Comparison of ENCODE assay signal across 20 cellular contexts in genomic region chr20:2798095-2798805, GRCh38. TPM values are rescaled to one million over a fixed set of nuclear protein-coding genes. Genes with fewer than 3 reads are reported as not detected.
A peak's percentile ranks its signal among the peaks of the same experiment; 100 is the strongest.
DNase-seq lines count a peak whose midpoint lies in the region; ATAC-seq and TF ChIP-seq lines count a peak whose summit lies in the region.
"Had no signal": no experiment of that assay in that cellular context is flagged by ENCODE, and none has a peak within 500 bp of the region (broad histone marks: within the 10 kb centered on the region; RNA-seq: fewer than 3 reads in every experiment).

No MANE protein-coding gene starts in this region.

- TF ChIP-seq CTCF in natural killer cell (IDR thresholded peaks at IDR 0.05): no peak
- TF ChIP-seq CTCF in nephron progenitor cell (IDR thresholded peaks at IDR 0.05): no peak
- no peak for TF ChIP-seq CTCF in lower lobe of right lung (IDR thresholded peaks at IDR 0.05)

- peaks cover 23% of the 10 kb centered on the region for H3K4me1 ChIP-seq in CD4-positive, alpha-beta memory T cell (ENCODE audit: insufficient read depth, low read length)
- H3K4me1 ChIP-seq in lower lobe of right lung: peaks cover 24% of the 10 kb centered on the region

- H3K4me3 Mint-ChIP-seq in natural killer cell treated with Interleukin-12 subunit alpha and Interleukin-12 subunit beta and Interleukin-15 and Interleukin-18, amount 100 ng/mL, for 72 hours: peak overlapping the region; percentile 100
- H3K4me3 Mint-ChIP-seq in natural killer cell (no peak overlapping the region), T-helper 17 cell (peak overlapping the region; percentile 66), nephron progenitor cell (peak overlapping the region; percentile 99)
- H3K4me3 Mint-ChIP-seq in CD4-positive, alpha-beta memory T cell: peak overlapping the region in 2 of 8 donors; percentile 20 to 44

- no peaks in the 10 kb centered on the region for H3K36me3 ChIP-seq in CD4-positive, alpha-beta memory T cell (ENCODE audit: insufficient read depth, low read length)
- H3K36me3 ChIP-seq in lower lobe of right lung: no peaks in the 10 kb centered on the region

- CTCF ChIA-PET in CD4-positive, alpha-beta memory T cell (lab: Charles Lee; ENCODE audit: partially characterized antibody): no interaction called here

- peak overlapping the region in 1 of 2 donors; percentile 94 for H3K27ac Mint-ChIP-seq in natural killer cell treated with Interleukin-12 subunit alpha and Interleukin-12 subunit beta and Interleukin-15 and Interleukin-18, amount 100 ng/mL, for 72 hours
- H3K27ac Mint-ChIP-seq in natural killer cell: no peak overlapping the region
- H3K27ac Mint-ChIP-seq in T-helper 17 cell: no peak overlapping the region
- H3K27ac Mint-ChIP-seq in nephron progenitor cell: peak overlapping the region; percentile 29
- peak overlapping the region in 1 of 7 donors; percentile 69 for H3K27ac Mint-ChIP-seq in CD4-positive, alpha-beta memory T cell

- peaks cover 11% of the 10 kb centered on the region for H3K27me3 ChIP-seq in CD4-positive, alpha-beta memory T cell (ENCODE audit: insufficient read depth, low read length)
- H3K27me3 ChIP-seq in lower lobe of right lung (ENCODE audit: low read depth): peaks cover 60% of the 10 kb centered on the region

- no peaks in the 10 kb centered on the region for H3K9me3 ChIP-seq in T-helper 17 cell (ENCODE audit: control insufficient read depth, low read length, poor library complexity, severe bottlenecking)
- H3K9me3 ChIP-seq in CD4-positive, alpha-beta memory T cell (ENCODE audit: control insufficient read depth in 1 of 2, low read length in 2 of 2): no peaks in the 10 kb centered on the region
- H3K9me3 ChIP-seq in lower lobe of right lung: no peaks in the 10 kb centered on the region

- no peak for ATAC-seq in natural killer cell treated with Interleukin-12 subunit alpha and Interleukin-12 subunit beta and Interleukin-15 and Interleukin-18, amount 100 ng/mL, for 72 hours
- ATAC-seq in natural killer cell: no peak
- no peak for ATAC-seq in T-helper 17 cell
- no peak for ATAC-seq in HG03280 (IDR thresholded peaks at IDR 0.05; ENCODE audit: unreplicated experiment)
- ATAC-seq in lower lobe of right lung: no peak

- H3K9me3 Mint-ChIP-seq in natural killer cell treated with Interleukin-12 subunit alpha and Interleukin-12 subunit beta and Interleukin-15 and Interleukin-18, amount 100 ng/mL, for 72 hours: no peaks in the 10 kb centered on the region
- no peaks in the 10 kb centered on the region for H3K9me3 Mint-ChIP-seq in natural killer cell
- no peaks in the 10 kb centered on the region for H3K9me3 Mint-ChIP-seq in nephron progenitor cell
- H3K9me3 Mint-ChIP-seq in CD4-positive, alpha-beta memory T cell: peaks cover 0 to 2% (median 0%) of the 10 kb centered on the region in 8 donors

- POLR2A ChIA-PET in CD4-positive, alpha-beta memory T cell (lab: Charles Lee; ENCODE audit: partially characterized antibody): no interaction called here

- DNase-seq in natural killer cell treated with Interleukin-12 subunit alpha and Interleukin-12 subunit beta and Interleukin-15 and Interleukin-18, amount 100 ng/mL, for 72 hours (ENCODE audit: low spot score): no peak
- DNase-seq in natural killer cell (no peak), T-helper 17 cell (no peak), nephron progenitor cell (no peak), DMS79 (lab: John Stamatoyannopoulos, UW) (no peak), lower lobe of right lung (no peak)
- DNase-seq in CD4-positive, alpha-beta memory T cell: no peak
- DNase-seq: C1 segment of cervical spinal cord, GOT3, NCI-H1417 treated with DMSO at 0.1 percent for 48 hours, NCI-H187 treated with DMSO at 0.1 percent for 48 hours, NCI-H345, NCI-H524 treated with DMSO at 0.1 percent for 48 hours, SIG-M5 had no signal

- no peak overlapping the region for H3K4me3 ChIP-seq in CD4-positive, alpha-beta memory T cell (ENCODE audit: low read length in 2 of 2)
- no peak overlapping the region for H3K4me3 ChIP-seq in lower lobe of right lung
- H3K4me3 ChIP-seq: PC-9 had no signal

- H3K27ac ChIP-seq in CD4-positive, alpha-beta memory T cell (ENCODE audit: low read depth, low read length): no peak overlapping the region
- H3K27ac ChIP-seq in lower lobe of right lung: no peak overlapping the region
- H3K27ac ChIP-seq: 22Rv1, KMS-11, PC-9, RWPE1 had no signal

- H3K27me3 Mint-ChIP-seq in natural killer cell treated with Interleukin-12 subunit alpha and Interleukin-12 subunit beta and Interleukin-15 and Interleukin-18, amount 100 ng/mL, for 72 hours: peaks cover 15 to 39% of the 10 kb centered on the region in 2 donors
- peaks cover 35 to 45% of the 10 kb centered on the region in 2 donors for H3K27me3 Mint-ChIP-seq in natural killer cell (ENCODE audit: low read depth in 2 of 2)
- H3K27me3 Mint-ChIP-seq in T-helper 17 cell: peaks cover 84% of the 10 kb centered on the region
- H3K27me3 Mint-ChIP-seq in nephron progenitor cell (ENCODE audit: low read depth, poor library complexity): peaks cover 18% of the 10 kb centered on the region
- peaks cover 46 to 66% of the 10 kb centered on the region in 2 donors for H3K27me3 Mint-ChIP-seq in CD4-positive, alpha-beta memory T cell

- H3K4me1 Mint-ChIP-seq in natural killer cell treated with Interleukin-12 subunit alpha and Interleukin-12 subunit beta and Interleukin-15 and Interleukin-18, amount 100 ng/mL, for 72 hours (ENCODE audit: low read depth in 2 of 2): peaks cover 37% of the 10 kb centered on the region in 2 donors
- H3K4me1 Mint-ChIP-seq in natural killer cell (peaks cover 25 to 26% of the 10 kb centered on the region in 2 donors), T-helper 17 cell (peaks cover 29% of the 10 kb centered on the region), nephron progenitor cell (peaks cover 47% of the 10 kb centered on the region)
- H3K4me1 Mint-ChIP-seq in CD4-positive, alpha-beta memory T cell: peaks cover 19 to 32% (median 24%) of the 10 kb centered on the region in 4 donors

- intact Hi-C loops in natural killer cell (cut with micrococcal nuclease): no loop called here
- intact Hi-C loops in CD4-positive, alpha-beta memory T cell (cut with micrococcal nuclease): no loop called here
- intact Hi-C loops in lower lobe of right lung (cut with DNase I): no loop called here

- H3K36me3 Mint-ChIP-seq in natural killer cell treated with Interleukin-12 subunit alpha and Interleukin-12 subunit beta and Interleukin-15 and Interleukin-18, amount 100 ng/mL, for 72 hours: peaks cover 18% of the 10 kb centered on the region
- H3K36me3 Mint-ChIP-seq in natural killer cell (no peaks in the 10 kb centered on the region), T-helper 17 cell (ENCODE audit: low read depth) (peaks cover 13% of the 10 kb centered on the region), nephron progenitor cell (ENCODE audit: low read depth) (peaks cover 42% of the 10 kb centered on the region)
- no peaks in the 10 kb centered on the region for H3K36me3 Mint-ChIP-seq in CD4-positive, alpha-beta memory T cell

RNA-seq across cellular contexts. Expression of gene CPXM1, which starts 2.2 kb away (rescaled TPM):
- 10 to 100 TPM; 47.8 to 53.5 TPM for total RNA-seq in natural killer cell treated with Interleukin-12 subunit alpha and Interleukin-12 subunit beta and Interleukin-15 and Interleukin-18, amount 100 ng/mL, for 72 hours
- total RNA-seq in natural killer cell (1 to 10 TPM in 2 of 3 donors, under 1 TPM in 1; 0.49 to 2.3 (median 1.5) TPM), T-helper 17 cell (under 1 TPM; 0.12 to 0.23 TPM), lower lobe of right lung (10.2 TPM)
- not detected for total RNA-seq in CD4-positive, alpha-beta memory T cell
- not detected for polyA plus RNA-seq in CD4-positive, alpha-beta memory T cell
- total RNA-seq: PC-9 had no signal

RNA-seq across cellular contexts. Expression of gene C20orf141, which starts 16.5 kb away (rescaled TPM):
- not detected for total RNA-seq in natural killer cell treated with Interleukin-12 subunit alpha and Interleukin-12 subunit beta and Interleukin-15 and Interleukin-18, amount 100 ng/mL, for 72 hours
- total RNA-seq in natural killer cell: not detected
- total RNA-seq in T-helper 17 cell: not detected
- total RNA-seq in CD4-positive, alpha-beta memory T cell: not detected
- not detected for polyA plus RNA-seq in CD4-positive, alpha-beta memory T cell
- not detected for total RNA-seq in lower lobe of right lung
- total RNA-seq: M059J, PC-9 had no signal

RNA-seq across cellular contexts. Expression of gene TMEM239, which starts 17.9 kb away (rescaled TPM):
- not detected for total RNA-seq in natural killer cell treated with Interleukin-12 subunit alpha and Interleukin-12 subunit beta and Interleukin-15 and Interleukin-18, amount 100 ng/mL, for 72 hours
- total RNA-seq in natural killer cell (not detected), T-helper 17 cell (not detected), lower lobe of right lung (not detected)
- not detected for total RNA-seq in CD4-positive, alpha-beta memory T cell
- not detected for polyA plus RNA-seq in CD4-positive, alpha-beta memory T cell
- total RNA-seq: M059J, PC-9 had no signal

RNA-seq across cellular contexts. Expression of gene PCED1A, which starts 42.2 kb away (rescaled TPM):
- 10 to 100 TPM; 53.8 to 62.6 TPM for total RNA-seq in natural killer cell treated with Interleukin-12 subunit alpha and Interleukin-12 subunit beta and Interleukin-15 and Interleukin-18, amount 100 ng/mL, for 72 hours
- total RNA-seq in natural killer cell (10 to 100 TPM; 70.3 to 76.5 (median 71.1) TPM), T-helper 17 cell (10 to 100 TPM; 45.8 to 47.0 TPM), lower lobe of right lung (43.5 TPM)
- total RNA-seq in CD4-positive, alpha-beta memory T cell: 10 to 100 TPM; 82.8 to 83.1 TPM
- 10 to 100 TPM; 17.9 to 18.1 TPM for polyA plus RNA-seq in CD4-positive, alpha-beta memory T cell

RNA-seq across cellular contexts. Expression of gene VPS16, which starts 42.3 kb away (rescaled TPM):
- 100 to 1,000 TPM in 1 of 2 donors, 10 to 100 TPM in 1; 88.0 to 101 TPM for total RNA-seq in natural killer cell treated with Interleukin-12 subunit alpha and Interleukin-12 subunit beta and Interleukin-15 and Interleukin-18, amount 100 ng/mL, for 72 hours
- 100 to 1,000 TPM; 108 to 118 (median 109) TPM for total RNA-seq in natural killer cell
- 10 to 100 TPM; 41.9 to 42.9 TPM for total RNA-seq in T-helper 17 cell
- 10 to 100 TPM; 57.2 to 61.1 TPM for total RNA-seq in CD4-positive, alpha-beta memory T cell
- polyA plus RNA-seq in CD4-positive, alpha-beta memory T cell: 10 to 100 TPM; 38.3 to 44.6 TPM
- total RNA-seq in lower lobe of right lung: 35.8 TPM
